Comparison of ENCODE assay signal across 34 cellular contexts in the genomic region with DNA sequence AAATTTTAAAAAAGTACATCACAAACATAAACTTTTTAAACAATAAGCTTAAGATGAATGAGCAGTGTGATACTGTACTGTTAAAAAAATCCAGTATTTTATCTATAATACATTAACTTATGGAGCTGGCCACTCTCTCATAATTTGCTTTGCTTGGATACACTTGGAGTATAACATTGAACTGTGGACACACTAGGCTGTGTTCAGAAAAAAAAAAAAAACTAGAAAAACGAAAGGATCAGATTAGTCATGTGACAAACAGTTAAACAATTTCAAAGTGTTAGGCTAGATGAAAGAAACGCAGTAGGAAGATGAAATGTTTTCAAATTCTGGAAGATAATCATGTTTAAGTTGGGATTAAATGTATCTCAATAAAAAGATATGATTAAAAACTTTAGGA.
"Had no signal": no experiment of that assay in that cellular context is flagged by ENCODE, and none has a peak within 500 bp of the region (broad histone marks: within the 10 kb centered on the region; RNA-seq: fewer than 3 reads in every experiment).

No MANE protein-coding gene starts in this region.

- H3K9me3 ChIP-seq: gastroesophageal sphincter, left lung, lower lobe of right lung, pancreas, prostate gland, sigmoid colon, upper lobe of left lung, vagina had no signal

- H3K4me1 ChIP-seq: gastroesophageal sphincter, left lung, lower lobe of right lung, pancreas, prostate gland, sigmoid colon, upper lobe of left lung, vagina had no signal

- H3K27ac ChIP-seq: brain microvascular endothelial cell, gastroesophageal sphincter, left lung, lower lobe of right lung, pancreas, prostate gland, sigmoid colon, upper lobe of left lung, vagina had no signal

- H3K4me3 ChIP-seq: gastroesophageal sphincter, left lung, lower lobe of right lung, pancreas, prostate gland, sigmoid colon, upper lobe of left lung, vagina had no signal

- DNase-seq: activated CD4-positive, alpha-beta memory T cell treated with anti-CD3 and anti-CD28 coated beads, Interleukin-2, amount 10 ng/mL, durations not matched to agents 7 days and 5 days; activated CD4-positive, alpha-beta T cell treated with anti-CD3 and anti-CD28 coated beads for 4 hours; activated CD8-positive, alpha-beta memory T cell treated with anti-CD3 and anti-CD28 coated beads, Interleukin-2, amount 50 U/mL, for 48 hours; activated gamma-delta T cell treated with Interleukin-2 at 50 U/mL for 16 hours; activated naive CD4-positive, alpha-beta T cell treated with anti-CD3 and anti-CD28 coated beads, Interleukin-2, amount 50 U/mL, for 16 hours; activated T-cell treated with anti-CD3 and anti-CD28 coated beads, Interleukin-2, amount 50 U/mL, for 4 hours; amniotic stem cell; brain microvascular endothelial cell; cortex of kidney; effector memory CD8-positive, alpha-beta T cell; erythroblast; head of caudate nucleus; hippocampal formation; immature natural killer cell; kidney; left lung; lower lobe of right lung; mesenchymal stem cell; naive thymus-derived CD8-positive, alpha-beta T cell; nucleus accumbens; pancreas; sigmoid colon; small intestine; stimulated activated CD4-positive, alpha-beta T cell treated with anti-CD3 and anti-CD28 coated beads, Interleukin-1b, Interleukin-23, amount 100 ng/mL, for 48 hours; stimulated activated CD4-positive, alpha-beta T cell treated with anti-CD3 and anti-CD28 coated beads, Interleukin-4, amount 100 ng/mL, for 4 hours; stimulated activated CD8-positive, alpha-beta memory T cell treated with anti-CD3 and anti-CD28 coated beads, Interleukin-4, amount 100 ng/mL, for 48 hours; stimulated activated naive CD8-positive, alpha-beta T cell treated with anti-CD3 and anti-CD28 coated beads, Interleukin-15, amount 100 ng/mL, for 72 hours; substantia nigra; upper lobe of left lung had no signal

- H3K27me3 ChIP-seq: brain microvascular endothelial cell, gastroesophageal sphincter, left lung, pancreas, sigmoid colon, upper lobe of left lung, vagina had no signal

- H3K36me3 ChIP-seq: brain microvascular endothelial cell, gastroesophageal sphincter, left lung, lower lobe of right lung, pancreas, prostate gland, sigmoid colon, upper lobe of left lung, vagina had no signal

- ATAC-seq: activated T-cell treated with anti-CD3 and anti-CD28 coated beads, Interleukin-2, amount 50 U/mL, for 4 hours; activated T-helper 17 cell treated with anti-CD3 and anti-CD28 coated beads, Interleukin-2, amount 50 U/mL, for 72 hours; effector memory CD8-positive, alpha-beta T cell; gastroesophageal sphincter; left lung; lower lobe of right lung; naive thymus-derived CD8-positive, alpha-beta T cell; pancreas; stimulated activated memory B cell treated with anti-CD40 and anti-IgM and Interleukin-4, amounts not matched to agents 10 μg/mL and 1 μg/mL and 100 μg/mL, for 72 hours; stimulated activated naive CD8-positive, alpha-beta T cell treated with anti-CD3 and anti-CD28 coated beads, Interleukin-15, amount 100 ng/mL, for 72 hours had no signal
